ENCODE assay signal across 17 cellular contexts in genomic region chr17:1746975-1747543, GRCh38. TPM values are rescaled to one million over a fixed set of nuclear protein-coding genes. Genes with fewer than 3 reads are reported as not detected.
A peak's percentile ranks its signal among the peaks of the same experiment; 100 is the strongest.
DNase-seq lines count a peak whose midpoint lies in the region; ATAC-seq and TF ChIP-seq lines count a peak whose summit lies in the region.
"Had no signal": no experiment of that assay in that cellular context is flagged by ENCODE, and none has a peak within 500 bp of the region (broad histone marks: within the 10 kb centered on the region; RNA-seq: fewer than 3 reads in every experiment).

No MANE protein-coding gene starts in this region.

- DNase-seq in HT-29 (ENCODE audit: low spot score) (peak; percentile 31), MCF 10A (ENCODE audit: unreplicated experiment) (peak; percentile 72), left ventricle myocardium superior (no peak), prostate gland (ENCODE audit: low spot score) (peak; percentile 94), NCI-H1694 (lab: John Stamatoyannopoulos, UW) (no peak), CD1c-positive myeloid dendritic cell (ENCODE audit: extremely low spot score) (no peak)
- DNase-seq in activated CD4-positive, alpha-beta T cell treated with anti-CD3 and anti-CD28 coated beads, Interleukin-2, amount 50 U/mL, for 48 hours: no peak
- DNase-seq: activated CD4-positive, CD25-positive, alpha-beta regulatory T cell treated with anti-CD3 and anti-CD28 coated beads, Interleukin-2, amount 50 U/mL, for 72 hours; activated T-cell treated with anti-CD3 and anti-CD28 coated beads, Interleukin-2, amount 50 U/mL, for 24 hours; NCI-H69; stimulated activated CD4-positive, alpha-beta T cell treated with anti-CD3 and anti-CD28 coated beads, Interleukin-4, amount 100 ng/mL, for 1 hour; stimulated activated naive CD4-positive, alpha-beta T cell had no signal

- H3K27ac Mint-ChIP-seq in MCF 10A (ENCODE audit: low read depth, unreplicated experiment): no peak overlapping the region
- H3K27ac Mint-ChIP-seq: activated T-cell treated with anti-CD3 and anti-CD28 coated beads, Interleukin-2, amount 50 U/mL, for 24 hours had no signal

- no peaks in the 10 kb centered on the region for H3K27me3 Mint-ChIP-seq in MCF 10A (ENCODE audit: insufficient read depth, unreplicated experiment)
- H3K27me3 Mint-ChIP-seq: activated T-cell treated with anti-CD3 and anti-CD28 coated beads, Interleukin-2, amount 50 U/mL, for 24 hours had no signal

- no peak for TF ChIP-seq CTCF in MCF 10A (IDR thresholded peaks at IDR 0.05; ENCODE audit: unreplicated experiment)
- TF ChIP-seq CTCF in prostate gland (IDR thresholded peaks at IDR 0.05): no peak

- intact Hi-C loops in MCF 10A (cut with micrococcal nuclease) (no loop called here), left ventricle myocardium superior (cut with micrococcal nuclease) (no loop called here), prostate gland (cut with DNase I) (no loop called here)

- no peak overlapping the region for H3K4me3 Mint-ChIP-seq in MCF 10A (ENCODE audit: unreplicated experiment)
- H3K4me3 Mint-ChIP-seq: activated T-cell treated with anti-CD3 and anti-CD28 coated beads, Interleukin-2, amount 50 U/mL, for 24 hours; neural crest cell had no signal

- 52% methylated on average over 18 of the region's 22 CpGs for WGBS in prostate gland

- peak; percentile 35 for TF ChIP-seq POLR2A in prostate gland (IDR thresholded peaks at IDR 0.05)

- no peak overlapping the region for H3K4me3 ChIP-seq in prostate gland
- H3K4me3 ChIP-seq: BLaER1 treated with 17β-estradiol and CSF1 and Interleukin-3, amounts not matched to agents 10 nM and 100 nM; SK-N-MC had no signal

- H3K9me3 ChIP-seq in prostate gland: no peaks in the 10 kb centered on the region
- H3K9me3 ChIP-seq: BLaER1 treated with 17β-estradiol and CSF1 and Interleukin-3, amounts not matched to agents 10 nM and 100 nM had no signal

- no TSS peak for BruUV-seq in MCF 10A (replicated peaks; lab: Mats Ljungman, UMichigan)

- H3K27ac ChIP-seq in prostate gland: peak overlapping the region; percentile 54 to 85
- H3K27ac ChIP-seq: BLaER1 treated with 17β-estradiol and CSF1 and Interleukin-3, amounts not matched to agents 10 nM and 100 nM; epithelial cell of prostate; SK-N-MC had no signal

- H3K36me3 Mint-ChIP-seq in MCF 10A (ENCODE audit: insufficient read depth, unreplicated experiment): no peaks in the 10 kb centered on the region

- H3K9me3 Mint-ChIP-seq in MCF 10A (ENCODE audit: unreplicated experiment): no peaks in the 10 kb centered on the region
- H3K9me3 Mint-ChIP-seq: activated T-cell treated with anti-CD3 and anti-CD28 coated beads, Interleukin-2, amount 50 U/mL, for 24 hours; neural crest cell had no signal

- H3K27me3 ChIP-seq in prostate gland (replicated peaks; ENCODE audit: insufficient read depth): no peaks in the 10 kb centered on the region
- H3K27me3 ChIP-seq: BLaER1 treated with 17β-estradiol and CSF1 and Interleukin-3, amounts not matched to agents 10 nM and 100 nM had no signal

- POLR2A ChIA-PET in MCF 10A (lab: Yijun Ruan, JAX): interaction anchor here (0.7 to 2.1 kb wide), 5 partner anchors 10 to 27 kb away, joined by 3 to 8 read pairs (median 3); no protein-coding TSS in a partner anchor

- ATAC-seq in left ventricle myocardium superior: peak; percentile 63
- no peak for ATAC-seq in GM18861 (IDR thresholded peaks at IDR 0.05; ENCODE audit: unreplicated experiment)

- H3K4me1 ChIP-seq in prostate gland (replicated peaks): no peaks in the 10 kb centered on the region

- no peaks in the 10 kb centered on the region for H3K36me3 ChIP-seq in prostate gland
- H3K36me3 ChIP-seq: BLaER1 treated with 17β-estradiol and CSF1 and Interleukin-3, amounts not matched to agents 10 nM and 100 nM had no signal

- no peaks in the 10 kb centered on the region for H3K4me1 Mint-ChIP-seq in MCF 10A (ENCODE audit: insufficient read depth, unreplicated experiment)
- H3K4me1 Mint-ChIP-seq: neural crest cell had no signal

- CTCF ChIA-PET in MCF 10A (lab: Yijun Ruan, JAX): interaction anchor here (0.9 to 1.4 kb wide), 2 partner anchors 17 to 37 kb away, joined by 5 read pairs; no protein-coding TSS in a partner anchor

RNA-seq across cellular contexts. Expression of gene SERPINF2, which starts 4.4 kb away (rescaled TPM):
- total RNA-seq in HT-29 (2014; rRNA removed; shearing (Covaris generic)): 9.8 and 10.9 TPM in 2 replicates
- total RNA-seq in MCF 10A (2022): 0.56 and 0.66 TPM in 2 replicates
- total RNA-seq in left ventricle myocardium superior: 1.4 TPM
- 10 to 100 TPM; 30.4 to 56.1 TPM for total RNA-seq in prostate gland

RNA-seq across cellular contexts. Expression of gene SERPINF1, which starts 14.8 kb away (rescaled TPM):
- 1.1 and 5.0 TPM in 2 replicates for total RNA-seq in HT-29 (2014; rRNA removed; shearing (Covaris generic))
- total RNA-seq in MCF 10A (2022) (1.8 TPM in 1 of 2 replicates, not detected in the other), left ventricle myocardium superior (146 TPM), prostate gland (1,000 to 10,000 TPM in 1 of 2 donors, 100 to 1,000 TPM in 1; 119 to 2,127 TPM)

RNA-seq across cellular contexts. Expression of gene WDR81, which starts 22.6 kb away (rescaled TPM):
- total RNA-seq in HT-29 (2014; rRNA removed; shearing (Covaris generic)): 35.8 and 39.2 TPM in 2 replicates
- 17.4 and 19.4 TPM in 2 replicates for total RNA-seq in MCF 10A (2022)
- total RNA-seq in left ventricle myocardium superior: 7.6 TPM
- 10 to 100 TPM; 39.2 to 72.9 TPM for total RNA-seq in prostate gland

RNA-seq across cellular contexts. Expression of gene TLCD2, which starts 36.9 kb away (rescaled TPM):
- 0.56 and 0.97 TPM in 2 replicates for total RNA-seq in HT-29 (2014; rRNA removed; shearing (Covaris generic))
- total RNA-seq in MCF 10A (2022): 2.5 and 4.0 TPM in 2 replicates
- total RNA-seq in left ventricle myocardium superior: 1.7 TPM
- 1 to 10 TPM; 2.3 TPM for total RNA-seq in prostate gland

Comparison
In these comparisons a context has a peak if more than half of its experiments do, and no peak if none do; other contexts are left out.
1. DNase-seq: peak in HT-29 (single experiment), MCF 10A (single experiment) and prostate gland (single experiment); none in left ventricle myocardium superior (single experiment), activated CD4-positive, alpha-beta T cell treated with anti-CD3 and anti-CD28 coated beads, Interleukin-2, amount 50 U/mL, for 48 hours (0 of 2), NCI-H1694 (single experiment) and CD1c-positive myeloid dendritic cell (single experiment).
2. RNA of gene SERPINF1, which starts 14.8 kb away (total RNA-seq): 119 to 2,127 TPM in prostate gland and 146 TPM in left ventricle myocardium superior (single experiment); 1.8 TPM in MCF 10A and 1.1 to 5.0 TPM in HT-29; every median in the first group is over 10 times any median in the second.